In genomic region chr7:8176370-8177081, GRCh38 we compare ENCODE assay signal across 8 cellular contexts.
DNase-seq lines count a peak whose midpoint lies in the region; ATAC-seq, FAIRE-seq and TF ChIP-seq lines count a peak whose summit lies in the region.

No MANE protein-coding gene starts in this region.

- peaks cover 41% of the 10 kb centered on the region for H3K4me1 Mint-ChIP-seq in WTC11

- no peak for TF ChIP-seq POLR2A in H1 (IDR thresholded peaks at IDR 0.05; ENCODE audit: control extremely low read depth in 1 of 2, low read depth in 2 of 2, low read length in 2 of 2)
- no peak for TF ChIP-seq POLR2A in sigmoid colon (IDR thresholded peaks at IDR 0.05)

- H3K27me3 ChIP-seq in DND-41 (ENCODE audit: insufficient read depth, low read length, poor library complexity), result no peaks in the 10 kb centered on the region
- no peaks in the 10 kb centered on the region for H3K27me3 ChIP-seq in H1 (replicated peaks in 1 of 4; ENCODE audit: control insufficient read depth in 3 of 4, extremely low read depth in 1 of 4, insufficient read depth in 3 of 4, low read length in 3 of 4)
- H3K27me3 ChIP-seq in sigmoid colon, result no peaks in the 10 kb centered on the region

- no peak overlapping the region for H4K91ac ChIP-seq in H1 (replicated peaks; ENCODE audit: insufficient read length, low read length)

- no peaks in the 10 kb centered on the region for H3K27me3 Mint-ChIP-seq in WTC11 (ENCODE audit: low read depth)

- H3K79me2 ChIP-seq in DND-41 (ENCODE audit: insufficient read depth, low read length) (no peaks in the 10 kb centered on the region), H1 (ENCODE audit: control insufficient read depth in 1 of 2, insufficient read depth in 2 of 2, low read length in 2 of 2) (no peaks in the 10 kb centered on the region)

- no peak for TF ChIP-seq RAD21 in H1 (IDR thresholded peaks at IDR 0.05 in 1 of 2, conservative IDR thresholded peaks at IDR 0.05 in 1 of 2; ENCODE audit: low read depth in 2 of 2, low read length in 2 of 2)

- H3K4me1 ChIP-seq in DND-41 (ENCODE audit: insufficient read depth, low read length) (peaks cover 30% of the 10 kb centered on the region), H1 (replicated peaks in 1 of 4; ENCODE audit: control insufficient read depth in 3 of 4, insufficient read depth in 4 of 4, low read length in 3 of 4) (peaks cover 0 to 12% (median 2%) of the 10 kb centered on the region in 4 experiments; a peak in 4 of 7 replicates), sigmoid colon (no peaks in the 10 kb centered on the region)

- no peak overlapping the region for H3K4me3 Mint-ChIP-seq in WTC11

- no peak overlapping the region for H4K8ac ChIP-seq in H1 (ENCODE audit: extremely low read depth, insufficient read depth, low read length)

- H2BK20ac ChIP-seq in H1 (ENCODE audit: low read length), result no peak overlapping the region

- H3K79me1 ChIP-seq in H1 (ENCODE audit: low read depth, low read length), result peaks cover 5% of the 10 kb centered on the region; the same call in 1 of the 2 replicates

- no peak overlapping the region for H3K56ac ChIP-seq in H1 (replicated peaks; ENCODE audit: insufficient read length, low read depth, low read length)

- 0 out of 2 replicates have a peak overlapping the region, but pooled peaks have one; percentile 54 for H2BK5ac ChIP-seq in H1 (ENCODE audit: low read depth, low read length)

- H3K4ac ChIP-seq in H1 (replicated peaks; ENCODE audit: insufficient read length, low read depth, low read length), result no peak overlapping the region

- H3K36me3 ChIP-seq in DND-41 (ENCODE audit: insufficient read depth, low read length) (no peaks in the 10 kb centered on the region), H1 (ENCODE audit: control insufficient read depth in 2 of 4, insufficient read depth in 4 of 4, low read length in 3 of 4) (no peaks in the 10 kb centered on the region), sigmoid colon (no peaks in the 10 kb centered on the region)

- POLR2A ChIA-PET in WTC11 (lab: Charles Lee) (no interaction called here), H1 (lab: Charles Lee; ENCODE audit: partially characterized antibody) (interaction anchor here (0.6 kb wide), 1 partner anchor 18 kb away, joined by 3 read pairs; no protein-coding TSS in a partner anchor)

- H3K9ac ChIP-seq in DND-41 (ENCODE audit: low read depth, low read length) (peak overlapping the region; percentile 32; the same call in 1 of the 2 replicates), H1 (replicated peaks in 1 of 4; ENCODE audit: extremely low read depth in 1 of 4, low read depth in 3 of 4, low read length in 3 of 4) (no peak overlapping the region)

- H3K23ac ChIP-seq in H1 (ENCODE audit: insufficient read length), result no peak overlapping the region

- H3K27ac ChIP-seq in DND-41 (ENCODE audit: low read length) (peak overlapping the region; percentile 83), H1 (ENCODE audit: low read depth, low read length) (no peak overlapping the region), sigmoid colon (peak overlapping the region in 1 of 4 donors; percentile 5)

- WGBS in H1 (ENCODE audit: extremely low coverage in 1 of 2, insufficient coverage in 1 of 2, insufficient read length in 1 of 2, insufficient replicate concordance in 2 of 2, low coverage in 1 of 2, low lambda C conversion rate in 2 of 2, missing lambda C conversion rate in 1 of 2), 2 experiments, result 83% methylated on average over 10 of the region's 10 CpGs; no CpG with 5 or more reads in 1 of the 2 experiments
- WGBS in sigmoid colon, 2 donors, result 49 to 82% methylated on average over 10 of the region's 10 CpGs

- DNase-seq in DND-41 (peak; percentile 67), WTC11 (ENCODE audit: low spot score) (no peak), H1 (ENCODE audit: low read depth in 1 of 2, low spot score in 2 of 2) (no peak), sigmoid colon (no peak), iPS-NIHi11 (ENCODE audit: low spot score) (no peak)
- peak; percentile 12 for DNase-seq in stimulated activated CD8-positive, alpha-beta memory T cell treated with anti-CD3 and anti-CD28 coated beads, Interleukin-15, amount 100 ng/mL, for 1 hour (ENCODE audit: low read depth)

- ATAC-seq in DND-41 (ENCODE audit: insufficient read depth, low read depth) (peak; percentile 98), GM19455 (IDR thresholded peaks at IDR 0.05; ENCODE audit: unreplicated experiment) (peak; percentile 72), HG03520 (IDR thresholded peaks at IDR 0.05; ENCODE audit: unreplicated experiment) (peak; percentile 66), WTC11 (peak; percentile 35)

- H2BK12ac ChIP-seq in H1 (ENCODE audit: low read depth, low read length), result no peak overlapping the region

- H4K5ac ChIP-seq in H1 (ENCODE audit: insufficient read length, low read depth, low read length), result no peak overlapping the region

- TF ChIP-seq EP300 in H1 (IDR thresholded peaks at IDR 0.05; ENCODE audit: borderline replicate concordance in 1 of 2, low read depth in 2 of 2, low read length in 2 of 2) (no peak), sigmoid colon (IDR thresholded peaks at IDR 0.05) (no peak)

- no peak overlapping the region for H3K18ac ChIP-seq in H1 (ENCODE audit: extremely low read depth, low read length)

- no peak overlapping the region for H2BK120ac ChIP-seq in H1 (replicated peaks; ENCODE audit: low read depth, low read length)

- H3K4me2 ChIP-seq in DND-41 (ENCODE audit: insufficient read depth, low read length) (peak overlapping the region; percentile 39), H1 (ENCODE audit: insufficient read depth in 1 of 2, low read depth in 2 of 2, low read length in 2 of 2) (no peak overlapping the region)

- no peaks in the 10 kb centered on the region for H3K9me3 Mint-ChIP-seq in WTC11

- peak overlapping the region; percentile 24; the same call in 1 of the 2 replicates for H3K27ac Mint-ChIP-seq in WTC11

- H4K20me1 ChIP-seq in DND-41 (ENCODE audit: insufficient read depth, low read length) (no peaks in the 10 kb centered on the region), H1 (replicated peaks in 1 of 2; ENCODE audit: control insufficient read depth in 1 of 2, insufficient read depth in 2 of 2, low read length in 2 of 2) (no peaks in the 10 kb centered on the region)

- CTCF ChIA-PET in WTC11 (lab: Charles Lee) (no interaction called here), H1 (lab: Charles Lee; ENCODE audit: partially characterized antibody) (interaction anchor here (0.9 to 1.2 kb wide), 3 partner anchors 10 to 58 kb away, joined by 3 to 10 read pairs (median 3); no protein-coding TSS in a partner anchor)

- no peak for TF ChIP-seq CTCF in DND-41 (IDR thresholded peaks at IDR 0.05; ENCODE audit: borderline replicate concordance, extremely low read depth, low read length, poor library complexity, severe bottlenecking)
- TF ChIP-seq CTCF in WTC11 (IDR thresholded peaks at IDR 0.05), result no peak
- TF ChIP-seq CTCF in H1 (IDR thresholded peaks at IDR 0.05; ENCODE audit: control extremely low read depth in 1 of 3, insufficient read depth in 1 of 3, low read depth in 1 of 3, low read length in 3 of 3), result no peak
- TF ChIP-seq CTCF in sigmoid colon (IDR thresholded peaks at IDR 0.05), result no peak

- peak overlapping the region; percentile 85 for H2AFZ ChIP-seq in DND-41 (ENCODE audit: low read depth, low read length)
- H2AFZ ChIP-seq in H1 (ENCODE audit: low read length), result no peak overlapping the region

- intact Hi-C loops in sigmoid colon (cut with DNase I), result no loop called here

- H2AK5ac ChIP-seq in H1 (ENCODE audit: low read depth, low read length), result no peak overlapping the region; the same call in 1 of the 2 replicates

- peak overlapping the region; percentile 37; the same call in 1 of the 2 replicates for H2BK15ac ChIP-seq in H1 (ENCODE audit: low read length)

- H3K4me3 ChIP-seq in DND-41 (ENCODE audit: low read depth in 1 of 2, low read length in 2 of 2) (no peak overlapping the region), H1 (ENCODE audit: extremely low read depth in 1 of 4, insufficient read depth in 2 of 4, low read depth in 3 of 4, low read length in 4 of 4) (no peak overlapping the region), sigmoid colon (no peak overlapping the region)

- no peak for FAIRE-seq in H1 (lab: Jason Lieb, UNC)

- no peak overlapping the region for H3K14ac ChIP-seq in H1 (ENCODE audit: insufficient read length)

- H3K36me3 Mint-ChIP-seq in WTC11, result no peaks in the 10 kb centered on the region

- no peaks in the 10 kb centered on the region for H3K23me2 ChIP-seq in H1 (ENCODE audit: low read depth, low read length)

- H3K9me3 ChIP-seq in DND-41 (ENCODE audit: insufficient read depth, low read length, severe bottlenecking) (no peaks in the 10 kb centered on the region), H1 (ENCODE audit: insufficient read depth in 2 of 2, low read depth in 1 of 2, low read length in 1 of 2) (no peaks in the 10 kb centered on the region), sigmoid colon (no peaks in the 10 kb centered on the region)

TF ChIP-seq in WTC11, 78 proteins besides CTCF, POLR2A, EP300 and RAD21 (continues in another document):
- no peak for TF ChIP-seq E2F5 (CRISPR knock-in tag; IDR thresholded peaks at IDR 0.05)
- no peak for TF ChIP-seq SP1 (CRISPR knock-in tag; conservative IDR thresholded peaks at IDR 0.05)

TF ChIP-seq in H1, 55 proteins besides CTCF, POLR2A, EP300 and RAD21:
- TF ChIP-seq SIX5 (IDR thresholded peaks at IDR 0.05; ENCODE audit: low read depth, low read length) (no peak), TEAD4 (IDR thresholded peaks at IDR 0.05; ENCODE audit: low read depth, low read length) (no peak), JUND (IDR thresholded peaks at IDR 0.05; ENCODE audit: low read length) (no peak), GTF2F1 (IDR thresholded peaks at IDR 0.05; ENCODE audit: borderline replicate concordance, low read depth, low read length) (no peak), CBX5 (IDR thresholded peaks at IDR 0.05; ENCODE audit: low read depth, low read length) (no peak), PHF8 (conservative IDR thresholded peaks at IDR 0.05; ENCODE audit: low read depth, low read length) (no peak), POU5F1 (IDR thresholded peaks at IDR 0.05; ENCODE audit: low read depth, low read length) (no peak), HDAC2 (IDR thresholded peaks at IDR 0.05; ENCODE audit: borderline replicate concordance in 1 of 2, low read depth in 2 of 2, low read length in 2 of 2) (no peak), E2F6 (IDR thresholded peaks at IDR 0.05) (no peak), SAP30 (IDR thresholded peaks at IDR 0.05; ENCODE audit: insufficient read depth, insufficient replicate concordance, low read length) (no peak), SUZ12 (IDR thresholded peaks at IDR 0.05; ENCODE audit: low read length) (no peak)

Comparison
In these comparisons a context has a peak if more than half of its experiments do, and no peak if none do; other contexts are left out.
1. ATAC-seq: peak in every context shown above with its lines; median percentile 98 in DND-41; 72 in GM19455; 66 in HG03520; 35 in WTC11.
2. DNase-seq: peak in DND-41 (single experiment) and stimulated activated CD8-positive, alpha-beta memory T cell treated with anti-CD3 and anti-CD28 coated beads, Interleukin-15, amount 100 ng/mL, for 1 hour (single experiment); none in WTC11 (single experiment), H1 (0 of 2), sigmoid colon (single experiment) and iPS-NIHi11 (single experiment).